In the genomic region with DNA sequence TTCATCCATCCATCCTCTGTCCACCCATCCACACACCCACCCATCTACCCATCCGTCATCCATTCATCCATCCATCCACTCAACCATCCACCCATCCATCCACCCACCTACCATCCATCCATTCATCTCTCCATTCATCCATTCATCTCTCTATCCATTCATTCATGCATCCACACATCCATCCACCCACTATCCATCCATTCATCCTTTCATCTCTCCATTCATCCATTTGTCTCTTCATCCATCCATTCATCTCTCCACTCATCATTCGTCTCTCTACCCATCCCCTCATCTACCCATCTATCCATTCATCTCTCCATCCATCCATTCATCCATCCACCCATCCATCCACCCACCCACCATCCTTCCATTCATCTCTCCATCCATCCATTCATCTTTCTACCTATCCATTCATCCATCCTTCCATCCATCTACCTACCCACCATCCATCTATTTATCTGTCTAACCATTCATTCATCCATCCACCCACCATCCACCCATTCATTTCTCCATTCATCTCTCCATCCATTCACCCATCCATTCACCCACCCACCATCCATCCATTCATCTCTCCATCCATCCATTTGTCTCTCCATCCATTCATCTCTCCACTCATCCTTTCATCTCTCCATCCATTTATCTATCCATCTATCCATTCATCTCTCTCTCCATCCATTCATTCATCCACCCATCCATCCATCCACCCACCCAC, we compare ENCODE assay signal across 1 cellular context.
TF ChIP-seq lines count a peak whose summit lies in the region.

No MANE protein-coding gene starts in this region.

TF ChIP-seq in HepG2, 621 proteins besides CTCF, POLR2A, EP300 and RAD21 (continued from another document):
- TF ChIP-seq, protein P1, sequence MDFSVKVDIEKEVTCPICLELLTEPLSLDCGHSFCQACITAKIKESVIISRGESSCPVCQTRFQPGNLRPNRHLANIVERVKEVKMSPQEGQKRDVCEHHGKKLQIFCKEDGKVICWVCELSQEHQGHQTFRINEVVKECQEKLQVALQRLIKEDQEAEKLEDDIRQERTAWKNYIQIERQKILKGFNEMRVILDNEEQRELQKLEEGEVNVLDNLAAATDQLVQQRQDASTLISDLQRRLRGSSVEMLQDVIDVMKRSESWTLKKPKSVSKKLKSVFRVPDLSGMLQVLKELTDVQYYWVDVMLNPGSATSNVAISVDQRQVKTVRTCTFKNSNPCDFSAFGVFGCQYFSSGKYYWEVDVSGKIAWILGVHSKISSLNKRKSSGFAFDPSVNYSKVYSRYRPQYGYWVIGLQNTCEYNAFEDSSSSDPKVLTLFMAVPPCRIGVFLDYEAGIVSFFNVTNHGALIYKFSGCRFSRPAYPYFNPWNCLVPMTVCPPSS (IDR thresholded peaks at IDR 0.05) = peak; percentile 10; the same call in 1 of the 2 replicates
- TF ChIP-seq NFRKB (IDR thresholded peaks at IDR 0.05) (0 out of 2 replicates have a peak, but pooled peaks have one; percentile 3), SP2 (CRISPR knock-in tag; IDR thresholded peaks at IDR 0.05) (no peak), HNRNPK (IDR thresholded peaks at IDR 0.05; ENCODE audit: low read depth, low read length, poor library complexity, severe bottlenecking) (no peak), FOXP1 (IDR thresholded peaks at IDR 0.05) (0 out of 2 replicates have a peak, but pooled peaks have one; percentile 38), FOXP1 (CRISPR knock-in tag; IDR thresholded peaks at IDR 0.05) (no peak), PHF5A (CRISPR knock-in tag; IDR thresholded peaks at IDR 0.05; ENCODE audit: low read depth, unreplicated experiment) (no peak), MIER3 (CRISPR knock-in tag; IDR thresholded peaks at IDR 0.05; ENCODE audit: borderline replicate concordance) (no peak), SALL1 (CRISPR knock-in tag; IDR thresholded peaks at IDR 0.05) (no peak), ZNF296 (CRISPR knock-in tag; conservative IDR thresholded peaks at IDR 0.05) (no peak), ZFP36L1 (CRISPR knock-in tag; IDR thresholded peaks at IDR 0.05) (no peak), ZNF138 (CRISPR knock-in tag; IDR thresholded peaks at IDR 0.05; ENCODE audit: low read depth) (no peak), ZSCAN20 (CRISPR knock-in tag; IDR thresholded peaks at IDR 0.05; ENCODE audit: borderline replicate concordance) (no peak)
- TF ChIP-seq, protein P2, sequence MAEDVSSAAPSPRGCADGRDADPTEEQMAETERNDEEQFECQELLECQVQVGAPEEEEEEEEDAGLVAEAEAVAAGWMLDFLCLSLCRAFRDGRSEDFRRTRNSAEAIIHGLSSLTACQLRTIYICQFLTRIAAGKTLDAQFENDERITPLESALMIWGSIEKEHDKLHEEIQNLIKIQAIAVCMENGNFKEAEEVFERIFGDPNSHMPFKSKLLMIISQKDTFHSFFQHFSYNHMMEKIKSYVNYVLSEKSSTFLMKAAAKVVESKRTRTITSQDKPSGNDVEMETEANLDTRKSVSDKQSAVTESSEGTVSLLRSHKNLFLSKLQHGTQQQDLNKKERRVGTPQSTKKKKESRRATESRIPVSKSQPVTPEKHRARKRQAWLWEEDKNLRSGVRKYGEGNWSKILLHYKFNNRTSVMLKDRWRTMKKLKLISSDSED (CRISPR knock-in tag; IDR thresholded peaks at IDR 0.05) = no peak
- TF ChIP-seq, protein P3, sequence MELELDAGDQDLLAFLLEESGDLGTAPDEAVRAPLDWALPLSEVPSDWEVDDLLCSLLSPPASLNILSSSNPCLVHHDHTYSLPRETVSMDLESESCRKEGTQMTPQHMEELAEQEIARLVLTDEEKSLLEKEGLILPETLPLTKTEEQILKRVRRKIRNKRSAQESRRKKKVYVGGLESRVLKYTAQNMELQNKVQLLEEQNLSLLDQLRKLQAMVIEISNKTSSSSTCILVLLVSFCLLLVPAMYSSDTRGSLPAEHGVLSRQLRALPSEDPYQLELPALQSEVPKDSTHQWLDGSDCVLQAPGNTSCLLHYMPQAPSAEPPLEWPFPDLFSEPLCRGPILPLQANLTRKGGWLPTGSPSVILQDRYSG (CRISPR knock-in tag; IDR thresholded peaks at IDR 0.05) = no peak
- TF ChIP-seq, protein P4, sequence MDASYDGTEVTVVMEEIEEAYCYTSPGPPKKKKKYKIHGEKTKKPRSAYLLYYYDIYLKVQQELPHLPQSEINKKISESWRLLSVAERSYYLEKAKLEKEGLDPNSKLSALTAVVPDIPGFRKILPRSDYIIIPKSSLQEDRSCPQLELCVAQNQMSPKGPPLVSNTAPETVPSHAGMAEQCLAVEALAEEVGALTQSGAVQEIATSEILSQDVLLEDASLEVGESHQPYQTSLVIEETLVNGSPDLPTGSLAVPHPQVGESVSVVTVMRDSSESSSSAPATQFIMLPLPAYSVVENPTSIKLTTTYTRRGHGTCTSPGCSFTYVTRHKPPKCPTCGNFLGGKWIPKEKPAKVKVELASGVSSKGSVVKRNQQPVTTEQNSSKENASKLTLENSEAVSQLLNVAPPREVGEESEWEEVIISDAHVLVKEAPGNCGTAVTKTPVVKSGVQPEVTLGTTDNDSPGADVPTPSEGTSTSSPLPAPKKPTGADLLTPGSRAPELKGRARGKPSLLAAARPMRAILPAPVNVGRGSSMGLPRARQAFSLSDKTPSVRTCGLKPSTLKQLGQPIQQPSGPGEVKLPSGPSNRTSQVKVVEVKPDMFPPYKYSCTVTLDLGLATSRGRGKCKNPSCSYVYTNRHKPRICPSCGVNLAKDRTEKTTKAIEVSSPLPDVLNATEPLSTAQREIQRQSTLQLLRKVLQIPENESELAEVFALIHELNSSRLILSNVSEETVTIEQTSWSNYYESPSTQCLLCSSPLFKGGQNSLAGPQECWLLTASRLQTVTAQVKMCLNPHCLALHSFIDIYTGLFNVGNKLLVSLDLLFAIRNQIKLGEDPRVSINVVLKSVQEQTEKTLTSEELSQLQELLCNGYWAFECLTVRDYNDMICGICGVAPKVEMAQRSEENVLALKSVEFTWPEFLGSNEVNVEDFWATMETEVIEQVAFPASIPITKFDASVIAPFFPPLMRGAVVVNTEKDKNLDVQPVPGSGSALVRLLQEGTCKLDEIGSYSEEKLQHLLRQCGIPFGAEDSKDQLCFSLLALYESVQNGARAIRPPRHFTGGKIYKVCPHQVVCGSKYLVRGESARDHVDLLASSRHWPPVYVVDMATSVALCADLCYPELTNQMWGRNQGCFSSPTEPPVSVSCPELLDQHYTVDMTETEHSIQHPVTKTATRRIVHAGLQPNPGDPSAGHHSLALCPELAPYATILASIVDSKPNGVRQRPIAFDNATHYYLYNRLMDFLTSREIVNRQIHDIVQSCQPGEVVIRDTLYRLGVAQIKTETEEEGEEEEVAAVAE (CRISPR knock-in tag; IDR thresholded peaks at IDR 0.05; ENCODE audit: borderline replicate concordance) = no peak
